In genomic region chr7:2225830-2226229, GRCh38 we compare ENCODE assay signal across 23 cellular contexts. TPM values are rescaled to one million over a fixed set of nuclear protein-coding genes. Genes with fewer than 3 reads are reported as not detected.
A peak's percentile ranks its signal among the peaks of the same experiment; 100 is the strongest.
DNase-seq lines count a peak whose midpoint lies in the region; ATAC-seq, FAIRE-seq and TF ChIP-seq lines count a peak whose summit lies in the region.
"Had no signal": no experiment of that assay in that cellular context is flagged by ENCODE, and none has a peak within 500 bp of the region (broad histone marks: within the 10 kb centered on the region; RNA-seq: fewer than 3 reads in every experiment).

No MANE protein-coding gene starts in this region.

- no peak overlapping the region for H3K4me3 ChIP-seq in RWPE2 (ENCODE audit: severe bottlenecking)
- no peak overlapping the region for H3K4me3 ChIP-seq in suprapubic skin
- H3K4me3 ChIP-seq: GM12878 had no signal

- TF ChIP-seq EP300 in suprapubic skin (IDR thresholded peaks at IDR 0.05): no peak

- no peak for ATAC-seq in RWPE2 (ENCODE audit: low read depth)
- no peak for ATAC-seq in foreskin keratinocyte
- no peak for ATAC-seq in GM21723 (IDR thresholded peaks at IDR 0.05; ENCODE audit: unreplicated experiment)
- ATAC-seq: GM12878 had no signal

- H3K27ac ChIP-seq in RWPE2 (ENCODE audit: poor library complexity, severe bottlenecking): peak overlapping the region; percentile 82
- H3K27ac ChIP-seq in foreskin keratinocyte: peak overlapping the region; percentile 40
- H3K27ac ChIP-seq in suprapubic skin: peak overlapping the region; percentile 61
- H3K27ac ChIP-seq: KMS-11 had no signal

- peaks cover 14% of the 10 kb centered on the region for H3K4me1 ChIP-seq in RWPE2 (ENCODE audit: insufficient read depth, poor library complexity, severe bottlenecking)
- H3K4me1 ChIP-seq in foreskin keratinocyte: peaks cover 8% of the 10 kb centered on the region
- H3K4me1 ChIP-seq in suprapubic skin: peaks cover 11% of the 10 kb centered on the region

- TF ChIP-seq CTCF in RWPE2 (IDR thresholded peaks at IDR 0.05; ENCODE audit: poor library complexity, severe bottlenecking) (no peak), foreskin keratinocyte (conservative IDR thresholded peaks at IDR 0.05) (no peak), suprapubic skin (IDR thresholded peaks at IDR 0.05) (no peak)

- FAIRE-seq in HTR-8/SVneo (lab: Jason Lieb, UNC): peak; percentile 28
- FAIRE-seq: GM12878, RCC 7860 had no signal

- peaks cover 61% of the 10 kb centered on the region for H3K36me3 ChIP-seq in RWPE2 (ENCODE audit: low read depth)
- H3K36me3 ChIP-seq in suprapubic skin: peaks cover 34% of the 10 kb centered on the region

- DNase-seq in HTR-8/SVneo (ENCODE audit: insufficient read length, low spot score) (no peak), RWPE2 (ENCODE audit: low spot score) (no peak), foreskin keratinocyte (no peak), suprapubic skin (ENCODE audit: low spot score in 2 of 2) (no peak), NOMO-1 (lab: John Stamatoyannopoulos, UW; ENCODE audit: unreplicated experiment in 2 of 2) (no peak), EL (no peak)
- no peak for DNase-seq in stimulated activated CD4-positive, alpha-beta T cell treated with anti-CD3 and anti-CD28 coated beads, Interleukin-12 subunit alpha, Interleukin-12 subunit beta, amount 100 ng/mL, for 4 hours
- DNase-seq: BE2C; CD4-positive, CD25-positive, alpha-beta regulatory T cell; DMS 273 treated with DMSO at 0.1 percent for 48 hours; IMR-90; NCI-H1105; NCI-H146; NCI-H2029; NCI-H226; NCI-H510A treated with DMSO at 0.1 percent for 48 hours; NCI-H748 treated with DMSO at 0.1 percent for 48 hours; NK-92 treated with Interleukin-12 subunit alpha and Interleukin-12 subunit beta, amount 100 ng/mL, for 24 hours; SHP77 had no signal

- no peak for TF ChIP-seq POLR2A in suprapubic skin (IDR thresholded peaks at IDR 0.05)

- no peaks in the 10 kb centered on the region for H3K9me3 ChIP-seq in RWPE2 (ENCODE audit: severe bottlenecking)
- no peaks in the 10 kb centered on the region for H3K9me3 ChIP-seq in suprapubic skin
- H3K9me3 ChIP-seq: BE2C had no signal

- H3K27me3 ChIP-seq in RWPE2 (ENCODE audit: insufficient read depth, poor library complexity, severe bottlenecking) (no peaks in the 10 kb centered on the region), foreskin keratinocyte (no peaks in the 10 kb centered on the region), suprapubic skin (no peaks in the 10 kb centered on the region)
- H3K27me3 ChIP-seq: BE2C had no signal

- WGBS in suprapubic skin: 94% methylated on average over 13 of the region's 13 CpGs

RNA-seq across cellular contexts. Expression of gene MAD1L1, which starts 6.9 kb away (rescaled TPM):
- 52.4 and 61.9 TPM in 2 replicates for total RNA-seq in foreskin keratinocyte
- 43.9 and 56.4 TPM in 2 replicates for polyA plus RNA-seq in foreskin keratinocyte
- total RNA-seq in suprapubic skin: 10 to 100 TPM; 53.2 to 69.8 (median 62.2) TPM

RNA-seq across cellular contexts. Expression of gene MRM2, which starts 16.2 kb away (rescaled TPM):
- 31.8 and 34.5 TPM in 2 replicates for total RNA-seq in foreskin keratinocyte
- polyA plus RNA-seq in foreskin keratinocyte: 38.7 and 43.1 TPM in 2 replicates
- 10 to 100 TPM; 11.3 to 41.8 (median 19.8) TPM for total RNA-seq in suprapubic skin

RNA-seq across cellular contexts. Expression of gene NUDT1, which starts 16.2 kb away (rescaled TPM):
- total RNA-seq in foreskin keratinocyte (71.6 and 80.1 TPM in 2 replicates), suprapubic skin (10 to 100 TPM; 24.1 to 39.4 (median 28.3) TPM)
- polyA plus RNA-seq in foreskin keratinocyte: 118 TPM in 2 replicates
